ENCODE assay signal across 2 cellular contexts in the genomic region with DNA sequence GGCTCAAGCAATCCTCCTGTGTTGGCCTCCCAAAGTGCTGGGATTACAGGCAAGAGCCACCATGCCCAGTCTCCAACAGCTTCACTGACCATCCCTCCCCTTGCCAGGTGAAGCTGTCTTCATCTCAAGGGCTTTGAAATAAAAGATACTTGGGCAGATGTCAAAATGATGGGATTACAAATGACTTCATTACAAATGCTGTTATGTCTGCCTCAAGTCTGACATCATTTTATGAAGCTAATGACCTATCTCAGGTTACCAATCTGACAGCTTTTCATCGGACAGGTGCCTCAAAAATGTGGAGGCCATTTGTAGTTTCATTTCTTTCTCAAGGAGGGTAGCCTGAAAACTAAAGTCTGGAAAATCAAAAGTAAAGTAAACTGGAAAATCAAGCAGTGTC.
TF ChIP-seq lines count a peak whose summit lies in the region.

No MANE protein-coding gene starts in this region.

TF ChIP-seq in SK-N-SH, 30 proteins besides CTCF, POLR2A, EP300 and RAD21 (continued from another document):
- TF ChIP-seq, protein P1, sequence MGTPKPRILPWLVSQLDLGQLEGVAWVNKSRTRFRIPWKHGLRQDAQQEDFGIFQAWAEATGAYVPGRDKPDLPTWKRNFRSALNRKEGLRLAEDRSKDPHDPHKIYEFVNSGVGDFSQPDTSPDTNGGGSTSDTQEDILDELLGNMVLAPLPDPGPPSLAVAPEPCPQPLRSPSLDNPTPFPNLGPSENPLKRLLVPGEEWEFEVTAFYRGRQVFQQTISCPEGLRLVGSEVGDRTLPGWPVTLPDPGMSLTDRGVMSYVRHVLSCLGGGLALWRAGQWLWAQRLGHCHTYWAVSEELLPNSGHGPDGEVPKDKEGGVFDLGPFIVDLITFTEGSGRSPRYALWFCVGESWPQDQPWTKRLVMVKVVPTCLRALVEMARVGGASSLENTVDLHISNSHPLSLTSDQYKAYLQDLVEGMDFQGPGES (IDR thresholded peaks at IDR 0.05; ENCODE audit: low read depth, low read length) = no peak
- TF ChIP-seq, protein P2, sequence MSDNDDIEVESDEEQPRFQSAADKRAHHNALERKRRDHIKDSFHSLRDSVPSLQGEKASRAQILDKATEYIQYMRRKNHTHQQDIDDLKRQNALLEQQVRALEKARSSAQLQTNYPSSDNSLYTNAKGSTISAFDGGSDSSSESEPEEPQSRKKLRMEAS (IDR thresholded peaks at IDR 0.05; ENCODE audit: low read depth) = no peak
- TF ChIP-seq JUND (IDR thresholded peaks at IDR 0.05) = no peak
- TF ChIP-seq FOXJ3 (CRISPR knock-in tag; IDR thresholded peaks at IDR 0.05) = no peak
- no peak for TF ChIP-seq TCF12 (IDR thresholded peaks at IDR 0.05)
- no peak for TF ChIP-seq MXI1 (IDR thresholded peaks at IDR 0.05; ENCODE audit: low read depth, low read length)
- no peak for TF ChIP-seq MEF2A (IDR thresholded peaks at IDR 0.05; ENCODE audit: borderline replicate concordance, low read depth)
- no peak for TF ChIP-seq SMC3 (IDR thresholded peaks at IDR 0.05; ENCODE audit: low read depth, low read length)
- no peak for TF ChIP-seq SIN3A (IDR thresholded peaks at IDR 0.05; ENCODE audit: borderline replicate concordance, low read depth, low read length)
- TF ChIP-seq, protein P3, sequence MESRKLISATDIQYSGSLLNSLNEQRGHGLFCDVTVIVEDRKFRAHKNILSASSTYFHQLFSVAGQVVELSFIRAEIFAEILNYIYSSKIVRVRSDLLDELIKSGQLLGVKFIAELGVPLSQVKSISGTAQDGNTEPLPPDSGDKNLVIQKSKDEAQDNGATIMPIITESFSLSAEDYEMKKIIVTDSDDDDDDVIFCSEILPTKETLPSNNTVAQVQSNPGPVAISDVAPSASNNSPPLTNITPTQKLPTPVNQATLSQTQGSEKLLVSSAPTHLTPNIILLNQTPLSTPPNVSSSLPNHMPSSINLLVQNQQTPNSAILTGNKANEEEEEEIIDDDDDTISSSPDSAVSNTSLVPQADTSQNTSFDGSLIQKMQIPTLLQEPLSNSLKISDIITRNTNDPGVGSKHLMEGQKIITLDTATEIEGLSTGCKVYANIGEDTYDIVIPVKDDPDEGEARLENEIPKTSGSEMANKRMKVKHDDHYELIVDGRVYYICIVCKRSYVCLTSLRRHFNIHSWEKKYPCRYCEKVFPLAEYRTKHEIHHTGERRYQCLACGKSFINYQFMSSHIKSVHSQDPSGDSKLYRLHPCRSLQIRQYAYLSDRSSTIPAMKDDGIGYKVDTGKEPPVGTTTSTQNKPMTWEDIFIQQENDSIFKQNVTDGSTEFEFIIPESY (IDR thresholded peaks at IDR 0.05; ENCODE audit: borderline replicate concordance, low read depth) = no peak

TF ChIP-seq in SK-N-SH treated with all-trans-retinoic acid at 6 μM for 48 hours, 23 proteins besides CTCF, POLR2A, EP300 and RAD21 (continued from another document):
- TF ChIP-seq, protein P4, sequence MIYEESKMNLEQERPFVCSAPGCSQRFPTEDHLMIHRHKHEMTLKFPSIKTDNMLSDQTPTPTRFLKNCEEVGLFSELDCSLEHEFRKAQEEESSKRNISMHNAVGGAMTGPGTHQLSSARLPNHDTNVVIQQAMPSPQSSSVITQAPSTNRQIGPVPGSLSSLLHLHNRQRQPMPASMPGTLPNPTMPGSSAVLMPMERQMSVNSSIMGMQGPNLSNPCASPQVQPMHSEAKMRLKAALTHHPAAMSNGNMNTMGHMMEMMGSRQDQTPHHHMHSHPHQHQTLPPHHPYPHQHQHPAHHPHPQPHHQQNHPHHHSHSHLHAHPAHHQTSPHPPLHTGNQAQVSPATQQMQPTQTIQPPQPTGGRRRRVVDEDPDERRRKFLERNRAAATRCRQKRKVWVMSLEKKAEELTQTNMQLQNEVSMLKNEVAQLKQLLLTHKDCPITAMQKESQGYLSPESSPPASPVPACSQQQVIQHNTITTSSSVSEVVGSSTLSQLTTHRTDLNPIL (CRISPR knock-in tag; IDR thresholded peaks at IDR 0.05; ENCODE audit: low read depth) = no peak
- TF ChIP-seq BACH2 (CRISPR knock-in tag; IDR thresholded peaks at IDR 0.05; ENCODE audit: borderline replicate concordance) (no peak), SNAI2 (CRISPR knock-in tag; IDR thresholded peaks at IDR 0.05) (no peak), ZNF8 (CRISPR knock-in tag; IDR thresholded peaks at IDR 0.05) (no peak), ZFP3 (CRISPR knock-in tag; IDR thresholded peaks at IDR 0.05) (no peak), RARB (CRISPR knock-in tag; IDR thresholded peaks at IDR 0.05) (no peak), OSR1 (CRISPR knock-in tag; IDR thresholded peaks at IDR 0.05) (no peak), CSDC2 (CRISPR knock-in tag; IDR thresholded peaks at IDR 0.05) (no peak)
- TF ChIP-seq, protein P5, sequence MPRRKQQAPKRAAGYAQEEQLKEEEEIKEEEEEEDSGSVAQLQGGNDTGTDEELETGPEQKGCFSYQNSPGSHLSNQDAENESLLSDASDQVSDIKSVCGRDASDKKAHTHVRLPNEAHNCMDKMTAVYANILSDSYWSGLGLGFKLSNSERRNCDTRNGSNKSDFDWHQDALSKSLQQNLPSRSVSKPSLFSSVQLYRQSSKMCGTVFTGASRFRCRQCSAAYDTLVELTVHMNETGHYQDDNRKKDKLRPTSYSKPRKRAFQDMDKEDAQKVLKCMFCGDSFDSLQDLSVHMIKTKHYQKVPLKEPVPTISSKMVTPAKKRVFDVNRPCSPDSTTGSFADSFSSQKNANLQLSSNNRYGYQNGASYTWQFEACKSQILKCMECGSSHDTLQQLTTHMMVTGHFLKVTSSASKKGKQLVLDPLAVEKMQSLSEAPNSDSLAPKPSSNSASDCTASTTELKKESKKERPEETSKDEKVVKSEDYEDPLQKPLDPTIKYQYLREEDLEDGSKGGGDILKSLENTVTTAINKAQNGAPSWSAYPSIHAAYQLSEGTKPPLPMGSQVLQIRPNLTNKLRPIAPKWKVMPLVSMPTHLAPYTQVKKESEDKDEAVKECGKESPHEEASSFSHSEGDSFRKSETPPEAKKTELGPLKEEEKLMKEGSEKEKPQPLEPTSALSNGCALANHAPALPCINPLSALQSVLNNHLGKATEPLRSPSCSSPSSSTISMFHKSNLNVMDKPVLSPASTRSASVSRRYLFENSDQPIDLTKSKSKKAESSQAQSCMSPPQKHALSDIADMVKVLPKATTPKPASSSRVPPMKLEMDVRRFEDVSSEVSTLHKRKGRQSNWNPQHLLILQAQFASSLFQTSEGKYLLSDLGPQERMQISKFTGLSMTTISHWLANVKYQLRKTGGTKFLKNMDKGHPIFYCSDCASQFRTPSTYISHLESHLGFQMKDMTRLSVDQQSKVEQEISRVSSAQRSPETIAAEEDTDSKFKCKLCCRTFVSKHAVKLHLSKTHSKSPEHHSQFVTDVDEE (CRISPR knock-in tag; IDR thresholded peaks at IDR 0.05) = no peak
